1 cellular context compared by ENCODE assay signal in genomic region chr10:27240891-27241639, GRCh38.
TF ChIP-seq lines count a peak whose summit lies in the region.

No MANE protein-coding gene starts in this region.

TF ChIP-seq in H1, 55 proteins besides CTCF, POLR2A, EP300 and RAD21 (continued from another document):
- no peak for TF ChIP-seq CBX8 (IDR thresholded peaks at IDR 0.05; ENCODE audit: borderline replicate concordance, low read depth, low read length)
- TF ChIP-seq ATF3 (IDR thresholded peaks at IDR 0.05; ENCODE audit: insufficient read depth, low read depth, low read length) = no peak
- TF ChIP-seq ASH2L (IDR thresholded peaks at IDR 0.05; ENCODE audit: low read length) = no peak
- TF ChIP-seq TBP (IDR thresholded peaks at IDR 0.05; ENCODE audit: low read depth, low read length) = no peak
- TF ChIP-seq HDAC2 (IDR thresholded peaks at IDR 0.05; ENCODE audit: borderline replicate concordance in 1 of 2, low read depth in 2 of 2, low read length in 2 of 2) = 0 out of 4 replicates have a peak, but pooled peaks of 1 of the 2 experiments have one; percentile 7
- no peak for TF ChIP-seq TAF1 (IDR thresholded peaks at IDR 0.05; ENCODE audit: low read depth, low read length)
- TF ChIP-seq EGR1 (IDR thresholded peaks at IDR 0.05; ENCODE audit: borderline replicate concordance, low read depth, low read length) = no peak
- TF ChIP-seq GTF2F1 (IDR thresholded peaks at IDR 0.05; ENCODE audit: borderline replicate concordance, low read depth, low read length) = no peak
- TF ChIP-seq EZH2 (IDR thresholded peaks at IDR 0.05; ENCODE audit: low read depth, low read length, severe bottlenecking) = peak; percentile 38
- TF ChIP-seq RNF2 (IDR thresholded peaks at IDR 0.05; ENCODE audit: borderline replicate concordance, low read depth, low read length, missing control alignments, poor library complexity, severe bottlenecking) = no peak
- TF ChIP-seq CBX5 (IDR thresholded peaks at IDR 0.05; ENCODE audit: low read depth, low read length) = no peak
- no peak for TF ChIP-seq TEAD4 (IDR thresholded peaks at IDR 0.05; ENCODE audit: low read depth, low read length)
TF ChIP-seq in H1: peak in this region for 2.
